Comparison of ENCODE assay signal across 8 cellular contexts in genomic region chr3:185900228-185900627, GRCh38. TPM values are rescaled to one million over a fixed set of nuclear protein-coding genes. Genes with fewer than 3 reads are reported as not detected.
DNase-seq lines count a peak whose midpoint lies in the region; TF ChIP-seq lines count a peak whose summit lies in the region.

No MANE protein-coding gene starts in this region.

- no peak for TF ChIP-seq POLR2A in lower leg skin (IDR thresholded peaks at IDR 0.05)

- no peaks in the 10 kb centered on the region for H3K9me3 ChIP-seq in HEK293 (ENCODE audit: control insufficient read depth, insufficient read depth, low read depth, low read length)

- H3K4me1 ChIP-seq in HEK293 (ENCODE audit: control insufficient read depth, insufficient read depth, low read length): no peaks in the 10 kb centered on the region

- no peak overlapping the region for H3K4me3 ChIP-seq in HEK293 (ENCODE audit: low read depth, low read length)
- no peak overlapping the region for H3K4me3 ChIP-seq in lower leg skin (ENCODE audit: low read depth, poor library complexity, severe bottlenecking)

- intact Hi-C loops in lower leg skin (cut with DNase I; ENCODE audit: low total_unique reads): no loop called here

- WGBS in lower leg skin, 2 donors: 9 to 22% methylated on average over 1 of the region's 1 CpG

- no peak for TF ChIP-seq CTCF in HEK293 (tag by site-specific recombination; IDR thresholded peaks at IDR 0.05)
- no peak for TF ChIP-seq CTCF in VCaP (conservative IDR thresholded peaks at IDR 0.05)
- TF ChIP-seq CTCF in lower leg skin (IDR thresholded peaks at IDR 0.05): no peak

- H3K27ac ChIP-seq in HEK293 (ENCODE audit: extremely low read depth, low read depth, low read length) (no peak overlapping the region), VCaP (peak overlapping the region; percentile 7; the same call in 1 of the 2 replicates)

- DNase-seq in 8988T (peak; percentile 70), iPS-NIHi7 (ENCODE audit: extremely low spot score) (peak; percentile 41), T-helper 2 cell (no peak), SKM-1 treated with dmso at 0.1 percent for 144 hours (lab: John Stamatoyannopoulos, UW; ENCODE audit: unreplicated experiment) (no peak), lower leg skin (ENCODE audit: low spot score in 2 of 2) (no peak), NCI-H526 treated with DMSO at 0.1 percent for 48 hours (lab: John Stamatoyannopoulos, UW) (no peak)

- CTCF ChIA-PET in HEK293 (lab: Yijun Ruan, JAX): interaction anchor here (0.7 to 1.4 kb wide), 2 partner anchors 132 to 240 kb away, joined by 3 read pairs; no protein-coding TSS in a partner anchor

- POLR2A ChIA-PET in HEK293 (lab: Yijun Ruan, JAX): no interaction called here

- H3K36me3 ChIP-seq in HEK293 (ENCODE audit: control insufficient read depth in 2 of 2, insufficient read depth in 1 of 2, low read length in 2 of 2): no peaks in the 10 kb centered on the region

TF ChIP-seq in HEK293, 187 proteins besides CTCF, POLR2A, EP300 and RAD21:
- peak; percentile 21; the same call in 1 of the 2 replicates for TF ChIP-seq ZNF660 (tag by site-specific recombination; IDR thresholded peaks at IDR 0.05)
- no peak for TF ChIP-seq ZSCAN16 (tag by site-specific recombination; IDR thresholded peaks at IDR 0.05)
- 0 out of 2 replicates have a peak, but pooled peaks have one; percentile 47 for TF ChIP-seq ZFP37 (tag by site-specific recombination; IDR thresholded peaks at IDR 0.05)
- no peak for TF ChIP-seq ZSCAN5A (tag by site-specific recombination; IDR thresholded peaks at IDR 0.05)
- TF ChIP-seq ZNF155 (tag by site-specific recombination; IDR thresholded peaks at IDR 0.05): no peak
- TF ChIP-seq SP3 (tag by site-specific recombination; IDR thresholded peaks at IDR 0.05): no peak
- TF ChIP-seq FEZF1 (tag by site-specific recombination; IDR thresholded peaks at IDR 0.05): peak; percentile 89
- TF ChIP-seq PRDM1 (tag by site-specific recombination; IDR thresholded peaks at IDR 0.05): peak; percentile 78
- TF ChIP-seq ZNF239 (tag by site-specific recombination; IDR thresholded peaks at IDR 0.05): no peak
- TF ChIP-seq SETDB1 (IDR thresholded peaks at IDR 0.05; ENCODE audit: insufficient read length, low read length): no peak
- TF ChIP-seq ZNF510 (tag by site-specific recombination; IDR thresholded peaks at IDR 0.05; ENCODE audit: insufficient replicate concordance): no peak
- TF ChIP-seq ZBTB8A (tag by site-specific recombination; IDR thresholded peaks at IDR 0.05): no peak
- TF ChIP-seq ZNF654 (tag by site-specific recombination; IDR thresholded peaks at IDR 0.05; ENCODE audit: low read depth): no peak
TF ChIP-seq in HEK293: peak in this region for 4.

RNA-seq across cellular contexts. Expression of gene TRA2B, which starts 37.6 kb away (rescaled TPM):
- 100 to 1,000 TPM in 3 of 4 donors, 10 to 100 TPM in 1; 91.2 to 170 (median 124) TPM for total RNA-seq in lower leg skin

Comparison
In these comparisons a context has a peak if more than half of its experiments do, and no peak if none do; other contexts are left out.
1. DNase-seq: peak in 8988T (single experiment) and iPS-NIHi7 (single experiment); none in T-helper 2 cell (0 of 5), SKM-1 treated with dmso at 0.1 percent for 144 hours (single experiment), lower leg skin (0 of 2) and NCI-H526 treated with DMSO at 0.1 percent for 48 hours (single experiment).